ENCODE assay signal across 23 cellular contexts in genomic region chr5:158614951-158615350, GRCh38.
"Had no signal": no experiment of that assay in that cellular context is flagged by ENCODE, and none has a peak within 500 bp of the region (broad histone marks: within the 10 kb centered on the region; RNA-seq: fewer than 3 reads in every experiment).

No MANE protein-coding gene starts in this region.

- H3K79me2 ChIP-seq: hepatocyte had no signal

- H3K4me3 ChIP-seq: esophagus squamous epithelium, hepatocyte, left ventricle myocardium inferior, lower lobe of right lung, smooth muscle cell, thoracic aorta, transverse colon had no signal

- H3K4me2 ChIP-seq: hepatocyte, smooth muscle cell had no signal

- H3K36me3 ChIP-seq: esophagus squamous epithelium, left ventricle myocardium inferior, lower lobe of right lung, thoracic aorta, transverse colon had no signal

- H3K27ac ChIP-seq: epithelial cell of prostate, esophagus squamous epithelium, foreskin keratinocyte, hepatocyte, left ventricle myocardium inferior, lower lobe of right lung, thoracic aorta, transverse colon had no signal

- H3K4me1 ChIP-seq: foreskin keratinocyte, lower lobe of right lung, transverse colon had no signal

- H3K27me3 ChIP-seq: esophagus squamous epithelium, foreskin keratinocyte, transverse colon had no signal

- DNase-seq: central memory CD4-positive, alpha-beta T cell; cortex of kidney; effector memory CD8-positive, alpha-beta T cell; esophagus squamous epithelium; foreskin keratinocyte; kidney; left cardiac atrium; left ventricle myocardium inferior; lower lobe of right lung; natural killer cell; posterior cingulate gyrus; stimulated activated CD4-positive, alpha-beta T cell treated with anti-CD3 and anti-CD28 coated beads, Interleukin-15, amount 100 ng/mL, for 24 hours; stimulated activated CD4-positive, alpha-beta T cell treated with anti-CD3 and anti-CD28 coated beads, Interleukin-1b, Interleukin-23, amount 100 ng/mL, for 48 hours; stimulated activated CD4-positive, alpha-beta T cell treated with anti-CD3 and anti-CD28 coated beads, Interleukin-4, amount 100 ng/mL, for 4 hours; stimulated activated naive B cell treated with anti-CD40 and anti-IgM and Interleukin-4, amounts not matched to agents 10 μg/mL and 1 μg/mL and 100 μg/mL, for 72 hours; stimulated activated naive CD8-positive, alpha-beta T cell treated with anti-CD3 and anti-CD28 coated beads, Interleukin-15, amount 100 ng/mL, for 72 hours; substantia nigra; transverse colon had no signal

- H3K9me3 ChIP-seq: esophagus squamous epithelium, left ventricle myocardium inferior, lower lobe of right lung, thoracic aorta, transverse colon had no signal

- ATAC-seq: effector memory CD8-positive, alpha-beta T cell; foreskin keratinocyte; left cardiac atrium; lower lobe of right lung; sciatic nerve; stimulated activated naive B cell treated with anti-CD40 and anti-IgM and Interleukin-4, amounts not matched to agents 10 μg/mL and 1 μg/mL and 100 μg/mL, for 72 hours; stimulated activated naive CD8-positive, alpha-beta T cell treated with anti-CD3 and anti-CD28 coated beads, Interleukin-15, amount 100 ng/mL, for 72 hours had no signal

- H2AFZ ChIP-seq: hepatocyte had no signal
